ENCODE assay signal across 1 cellular context in the genomic region with DNA sequence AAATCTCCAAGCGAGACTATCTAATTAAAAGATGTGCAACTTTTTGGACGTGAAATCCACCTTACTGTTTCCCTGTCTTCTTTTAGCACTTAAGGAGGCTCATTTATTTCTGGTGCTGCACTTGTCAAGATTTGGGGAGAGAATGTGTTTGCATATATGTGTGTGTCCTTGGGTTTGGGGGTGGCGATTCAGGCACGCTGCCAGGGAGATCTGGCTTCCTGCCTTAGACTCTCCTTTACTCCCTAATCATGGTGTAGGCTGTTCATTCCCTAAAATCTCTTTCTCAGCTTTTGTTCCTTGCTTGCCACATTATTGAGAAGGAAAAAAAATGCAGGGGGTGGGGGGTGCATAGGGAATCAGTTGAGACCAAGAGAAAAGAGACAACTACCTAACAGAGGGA.
TF ChIP-seq lines count a peak whose summit lies in the region.

No MANE protein-coding gene starts in this region.

TF ChIP-seq in GM23338, 12 proteins besides CTCF, POLR2A, EP300 and RAD21 (continued from another document):
- TF ChIP-seq EZH2 (IDR thresholded peaks at IDR 0.05; ENCODE audit: low read depth, unreplicated experiment): no peak
- no peak for TF ChIP-seq NANOG (IDR thresholded peaks at IDR 0.05; ENCODE audit: borderline replicate concordance)
- no peak for TF ChIP-seq JUNB (IDR thresholded peaks at IDR 0.05; ENCODE audit: unreplicated experiment)
- TF ChIP-seq, protein P1, sequence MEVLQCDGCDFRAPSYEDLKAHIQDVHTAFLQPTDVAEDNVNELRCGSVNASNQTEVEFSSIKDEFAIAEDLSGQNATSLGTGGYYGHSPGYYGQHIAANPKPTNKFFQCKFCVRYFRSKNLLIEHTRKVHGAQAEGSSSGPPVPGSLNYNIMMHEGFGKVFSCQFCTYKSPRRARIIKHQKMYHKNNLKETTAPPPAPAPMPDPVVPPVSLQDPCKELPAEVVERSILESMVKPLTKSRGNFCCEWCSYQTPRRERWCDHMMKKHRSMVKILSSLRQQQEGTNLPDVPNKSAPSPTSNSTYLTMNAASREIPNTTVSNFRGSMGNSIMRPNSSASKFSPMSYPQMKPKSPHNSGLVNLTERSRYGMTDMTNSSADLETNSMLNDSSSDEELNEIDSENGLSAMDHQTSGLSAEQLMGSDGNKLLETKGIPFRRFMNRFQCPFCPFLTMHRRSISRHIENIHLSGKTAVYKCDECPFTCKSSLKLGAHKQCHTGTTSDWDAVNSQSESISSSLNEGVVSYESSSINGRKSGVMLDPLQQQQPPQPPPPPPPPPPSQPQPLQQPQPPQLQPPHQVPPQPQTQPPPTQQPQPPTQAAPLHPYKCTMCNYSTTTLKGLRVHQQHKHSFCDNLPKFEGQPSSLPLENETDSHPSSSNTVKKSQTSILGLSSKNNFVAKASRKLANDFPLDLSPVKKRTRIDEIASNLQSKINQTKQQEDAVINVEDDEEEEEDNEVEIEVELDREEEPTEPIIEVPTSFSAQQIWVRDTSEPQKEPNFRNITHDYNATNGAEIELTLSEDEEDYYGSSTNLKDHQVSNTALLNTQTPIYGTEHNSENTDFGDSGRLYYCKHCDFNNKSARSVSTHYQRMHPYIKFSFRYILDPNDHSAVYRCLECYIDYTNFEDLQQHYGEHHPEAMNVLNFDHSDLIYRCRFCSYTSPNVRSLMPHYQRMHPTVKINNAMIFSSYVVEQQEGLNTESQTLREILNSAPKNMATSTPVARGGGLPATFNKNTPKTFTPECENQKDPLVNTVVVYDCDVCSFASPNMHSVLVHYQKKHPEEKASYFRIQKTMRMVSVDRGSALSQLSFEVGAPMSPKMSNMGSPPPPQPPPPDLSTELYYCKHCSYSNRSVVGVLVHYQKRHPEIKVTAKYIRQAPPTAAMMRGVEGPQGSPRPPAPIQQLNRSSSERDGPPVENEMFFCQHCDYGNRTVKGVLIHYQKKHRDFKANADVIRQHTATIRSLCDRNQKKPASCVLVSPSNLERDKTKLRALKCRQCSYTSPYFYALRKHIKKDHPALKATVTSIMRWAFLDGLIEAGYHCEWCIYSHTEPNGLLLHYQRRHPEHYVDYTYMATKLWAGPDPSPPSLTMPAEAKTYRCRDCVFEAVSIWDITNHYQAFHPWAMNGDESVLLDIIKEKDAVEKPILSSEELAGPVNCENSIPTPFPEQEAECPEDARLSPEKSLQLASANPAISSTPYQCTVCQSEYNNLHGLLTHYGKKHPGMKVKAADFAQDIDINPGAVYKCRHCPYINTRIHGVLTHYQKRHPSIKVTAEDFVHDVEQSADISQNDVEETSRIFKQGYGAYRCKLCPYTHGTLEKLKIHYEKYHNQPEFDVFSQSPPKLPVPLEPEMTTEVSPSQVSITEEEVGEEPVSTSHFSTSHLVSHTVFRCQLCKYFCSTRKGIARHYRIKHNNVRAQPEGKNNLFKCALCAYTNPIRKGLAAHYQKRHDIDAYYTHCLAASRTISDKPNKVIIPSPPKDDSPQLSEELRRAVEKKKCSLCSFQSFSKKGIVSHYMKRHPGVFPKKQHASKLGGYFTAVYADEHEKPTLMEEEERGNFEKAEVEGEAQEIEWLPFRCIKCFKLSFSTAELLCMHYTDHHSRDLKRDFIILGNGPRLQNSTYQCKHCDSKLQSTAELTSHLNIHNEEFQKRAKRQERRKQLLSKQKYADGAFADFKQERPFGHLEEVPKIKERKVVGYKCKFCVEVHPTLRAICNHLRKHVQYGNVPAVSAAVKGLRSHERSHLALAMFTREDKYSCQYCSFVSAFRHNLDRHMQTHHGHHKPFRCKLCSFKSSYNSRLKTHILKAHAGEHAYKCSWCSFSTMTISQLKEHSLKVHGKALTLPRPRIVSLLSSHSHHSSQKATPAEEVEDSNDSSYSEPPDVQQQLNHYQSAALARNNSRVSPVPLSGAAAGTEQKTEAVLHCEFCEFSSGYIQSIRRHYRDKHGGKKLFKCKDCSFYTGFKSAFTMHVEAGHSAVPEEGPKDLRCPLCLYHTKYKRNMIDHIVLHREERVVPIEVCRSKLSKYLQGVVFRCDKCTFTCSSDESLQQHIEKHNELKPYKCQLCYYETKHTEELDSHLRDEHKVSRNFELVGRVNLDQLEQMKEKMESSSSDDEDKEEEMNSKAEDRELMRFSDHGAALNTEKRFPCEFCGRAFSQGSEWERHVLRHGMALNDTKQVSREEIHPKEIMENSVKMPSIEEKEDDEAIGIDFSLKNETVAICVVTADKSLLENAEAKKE (CRISPR knock-in tag; IDR thresholded peaks at IDR 0.05): no peak
- no peak for TF ChIP-seq EZH2phosphoT487 (IDR thresholded peaks at IDR 0.05; ENCODE audit: unreplicated experiment)
- no peak for TF ChIP-seq CREB1 (CRISPR knock-in tag; IDR thresholded peaks at IDR 0.05; ENCODE audit: low read depth)
